In genomic region chr4:175109933-175110332, GRCh38 we compare ENCODE assay signal across 22 cellular contexts.
DNase-seq lines count a peak whose midpoint lies in the region; ATAC-seq, FAIRE-seq and TF ChIP-seq lines count a peak whose summit lies in the region.
"Had no signal": no experiment of that assay in that cellular context is flagged by ENCODE, and none has a peak within 500 bp of the region (broad histone marks: within the 10 kb centered on the region; RNA-seq: fewer than 3 reads in every experiment).

No MANE protein-coding gene starts in this region.

- TF ChIP-seq CTCF in C4-2B (conservative IDR thresholded peaks at IDR 0.05) (peak; percentile 26; the same call in 1 of the 2 replicates), GM13976 (IDR thresholded peaks at IDR 0.05; ENCODE audit: borderline replicate concordance, control extremely low read depth, extremely low read depth, insufficient read depth, missing control alignments) (peak; percentile 23), Loucy (conservative IDR thresholded peaks at IDR 0.05; ENCODE audit: low read length) (peak; percentile 49), H1 (IDR thresholded peaks at IDR 0.05; ENCODE audit: control extremely low read depth in 1 of 3, insufficient read depth in 1 of 3, low read depth in 1 of 3, low read length in 3 of 3) (peak; percentile 65 to 76 (median 68)), endothelial cell (IDR thresholded peaks at IDR 0.05; ENCODE audit: unreplicated experiment) (no peak)

- 90% methylated on average over 5 of the region's 5 CpGs; no CpG with 5 or more reads in 1 of the 2 experiments for WGBS in H1 (ENCODE audit: extremely low coverage in 1 of 2, insufficient coverage in 1 of 2, insufficient read length in 1 of 2, insufficient replicate concordance in 2 of 2, low coverage in 1 of 2, low lambda C conversion rate in 2 of 2, missing lambda C conversion rate in 1 of 2), 2 experiments

- H3K36me3 ChIP-seq in Loucy (ENCODE audit: insufficient read depth, low read length) (no peaks in the 10 kb centered on the region), H1 (ENCODE audit: control insufficient read depth in 2 of 4, insufficient read depth in 4 of 4, low read length in 3 of 4) (no peaks in the 10 kb centered on the region)
- H3K36me3 ChIP-seq: gastrocnemius medialis had no signal

- H3K4ac ChIP-seq in H1 (replicated peaks; ENCODE audit: insufficient read length, low read depth, low read length): no peak overlapping the region

- H3K14ac ChIP-seq in H1 (ENCODE audit: insufficient read length): no peak overlapping the region

- no peak overlapping the region for H3K23ac ChIP-seq in H1 (ENCODE audit: insufficient read length)

- no peak overlapping the region for H4K5ac ChIP-seq in H1 (ENCODE audit: insufficient read length, low read depth, low read length)

- no peak overlapping the region for H3K27ac ChIP-seq in C4-2B
- no peak overlapping the region for H3K27ac ChIP-seq in H1 (ENCODE audit: low read depth, low read length)
- H3K27ac ChIP-seq: gastrocnemius medialis, PC-9, VCaP had no signal

- no peak overlapping the region for H3K9ac ChIP-seq in Loucy (ENCODE audit: low read depth, low read length, poor library complexity, severe bottlenecking)
- no peak overlapping the region for H3K9ac ChIP-seq in H1 (replicated peaks in 1 of 4; ENCODE audit: extremely low read depth in 1 of 4, low read depth in 3 of 4, low read length in 3 of 4)

- ATAC-seq in HG02938 (IDR thresholded peaks at IDR 0.05; ENCODE audit: unreplicated experiment) (no peak), GM21515 (IDR thresholded peaks at IDR 0.05; ENCODE audit: unreplicated experiment) (no peak)
- ATAC-seq: gastrocnemius medialis, HCT116 had no signal

- DNase-seq in GM13976 (ENCODE audit: low spot score) (no peak), H1 (ENCODE audit: low read depth in 1 of 2, low spot score in 2 of 2) (peak; percentile 5 to 54), endothelial cell (ENCODE audit: low spot score) (no peak)
- no peak for DNase-seq in activated naive CD4-positive, alpha-beta T cell (lab: John Stamatoyannopoulos, UW)
- DNase-seq: activated gamma-delta T cell; gastrocnemius medialis; mesenchymal stem cell; NCI-H1417 treated with DMSO at 0.1 percent for 48 hours; NCI-H226; PC-9; stimulated activated CD4-positive, alpha-beta T cell treated with anti-CD3 and anti-CD28 coated beads, Interleukin-1b, Interleukin-23, amount 100 ng/mL, for 48 hours; substantia nigra had no signal

- H3K4me3 Mint-ChIP-seq in endothelial cell (ENCODE audit: unreplicated experiment): no peak overlapping the region
- H3K4me3 Mint-ChIP-seq: IgD-negative memory B cell had no signal

- H2BK5ac ChIP-seq in H1 (ENCODE audit: low read depth, low read length): no peak overlapping the region

- H3K4me1 Mint-ChIP-seq in endothelial cell (ENCODE audit: unreplicated experiment): no peaks in the 10 kb centered on the region

- H2BK15ac ChIP-seq in H1 (ENCODE audit: low read length): no peak overlapping the region

- in situ Hi-C loops in GM13976 (cut with MboI; ENCODE audit: low sequenced_read_pairs, unreplicated experiment): no loop called here

- CTCF ChIA-PET in H1 (lab: Charles Lee; ENCODE audit: partially characterized antibody): interaction anchor here (0.7 to 1.0 kb wide), 2 partner anchors 347 to 350 kb away, joined by 3 read pairs; no protein-coding TSS in a partner anchor

- no peak overlapping the region for H3K56ac ChIP-seq in H1 (replicated peaks; ENCODE audit: insufficient read length, low read depth, low read length)

- H3K4me3 ChIP-seq in Loucy (ENCODE audit: low read length, poor library complexity, severe bottlenecking): no peak overlapping the region
- H3K4me3 ChIP-seq in H1 (ENCODE audit: extremely low read depth in 1 of 4, insufficient read depth in 2 of 4, low read depth in 3 of 4, low read length in 4 of 4): no peak overlapping the region
- H3K4me3 ChIP-seq: gastrocnemius medialis, PC-9 had no signal

- H3F3A ChIP-seq in Loucy (ENCODE audit: low read depth): no peaks in the 10 kb centered on the region

- H2BK20ac ChIP-seq in H1 (ENCODE audit: low read length): no peak overlapping the region

- no peak overlapping the region for H4K91ac ChIP-seq in H1 (replicated peaks; ENCODE audit: insufficient read length, low read length)

- H3K9me3 ChIP-seq in Loucy (ENCODE audit: insufficient read depth, low read depth, low read length): no peaks in the 10 kb centered on the region
- H3K9me3 ChIP-seq in H1 (ENCODE audit: insufficient read depth in 2 of 2, low read depth in 1 of 2, low read length in 1 of 2): no peaks in the 10 kb centered on the region

- no peak overlapping the region for H2BK120ac ChIP-seq in H1 (replicated peaks; ENCODE audit: low read depth, low read length)

- peak; percentile 76 to 80 for TF ChIP-seq RAD21 in H1 (IDR thresholded peaks at IDR 0.05 in 1 of 2, conservative IDR thresholded peaks at IDR 0.05 in 1 of 2; ENCODE audit: low read depth in 2 of 2, low read length in 2 of 2)

- no peak overlapping the region for H2AK5ac ChIP-seq in H1 (ENCODE audit: low read depth, low read length)

- no peak overlapping the region for H4K8ac ChIP-seq in H1 (ENCODE audit: extremely low read depth, insufficient read depth, low read length)

- TF ChIP-seq POLR2A in H1 (IDR thresholded peaks at IDR 0.05; ENCODE audit: control extremely low read depth in 1 of 2, low read depth in 2 of 2, low read length in 2 of 2): no peak

- H3K9me3 Mint-ChIP-seq in endothelial cell (ENCODE audit: unreplicated experiment): no peaks in the 10 kb centered on the region

- H3K18ac ChIP-seq in H1 (ENCODE audit: extremely low read depth, low read length): no peak overlapping the region

- H3K4me2 ChIP-seq in Loucy (ENCODE audit: low read depth, low read length, poor library complexity, severe bottlenecking) (no peak overlapping the region), H1 (ENCODE audit: insufficient read depth in 1 of 2, low read depth in 2 of 2, low read length in 2 of 2) (no peak overlapping the region)
- H3K4me2 ChIP-seq: PC-9 had no signal

- no peaks in the 10 kb centered on the region for H3K79me1 ChIP-seq in H1 (ENCODE audit: low read depth, low read length)

- H3K36me3 Mint-ChIP-seq in endothelial cell (ENCODE audit: low read depth, unreplicated experiment): no peaks in the 10 kb centered on the region

- no peak for FAIRE-seq in H1 (lab: Jason Lieb, UNC)
- FAIRE-seq: astrocyte, endothelial cell of umbilical vein, islet of Langerhans had no signal

- no peaks in the 10 kb centered on the region for H3K23me2 ChIP-seq in H1 (ENCODE audit: low read depth, low read length)

- no peak for TF ChIP-seq EP300 in H1 (IDR thresholded peaks at IDR 0.05; ENCODE audit: borderline replicate concordance in 1 of 2, low read depth in 2 of 2, low read length in 2 of 2)

- no peaks in the 10 kb centered on the region for H3K27me3 Mint-ChIP-seq in endothelial cell (ENCODE audit: unreplicated experiment)
- H3K27me3 Mint-ChIP-seq: IgD-negative memory B cell had no signal

- H3K4me1 ChIP-seq in Loucy (ENCODE audit: insufficient read depth, low read length, poor library complexity, severe bottlenecking): no peaks in the 10 kb centered on the region
- no peaks in the 10 kb centered on the region for H3K4me1 ChIP-seq in H1 (replicated peaks in 1 of 4; ENCODE audit: control insufficient read depth in 3 of 4, insufficient read depth in 4 of 4, low read length in 3 of 4)
- H3K4me1 ChIP-seq: gastrocnemius medialis had no signal

- POLR2A ChIA-PET in H1 (lab: Charles Lee; ENCODE audit: partially characterized antibody): no interaction called here

- no peak overlapping the region for H3K27ac Mint-ChIP-seq in endothelial cell (ENCODE audit: unreplicated experiment)

- H3K27me3 ChIP-seq in Loucy (ENCODE audit: insufficient read depth, low read length, poor library complexity, severe bottlenecking): no peaks in the 10 kb centered on the region
- H3K27me3 ChIP-seq in H1 (replicated peaks in 1 of 4; ENCODE audit: control insufficient read depth in 3 of 4, extremely low read depth in 1 of 4, insufficient read depth in 3 of 4, low read length in 3 of 4): no peaks in the 10 kb centered on the region
- H3K27me3 ChIP-seq: gastrocnemius medialis had no signal

- H4K20me1 ChIP-seq in Loucy (ENCODE audit: insufficient read depth, low read length, poor library complexity, severe bottlenecking) (no peaks in the 10 kb centered on the region), H1 (replicated peaks in 1 of 2; ENCODE audit: control insufficient read depth in 1 of 2, insufficient read depth in 2 of 2, low read length in 2 of 2) (no peaks in the 10 kb centered on the region)

- no peaks in the 10 kb centered on the region for H3K79me2 ChIP-seq in Loucy (ENCODE audit: insufficient read depth, low read length)
- no peaks in the 10 kb centered on the region for H3K79me2 ChIP-seq in H1 (ENCODE audit: control insufficient read depth in 1 of 2, insufficient read depth in 2 of 2, low read length in 2 of 2)

- H2AFZ ChIP-seq in Loucy (ENCODE audit: low read length) (no peak overlapping the region), H1 (ENCODE audit: low read length) (no peak overlapping the region)
- H2AFZ ChIP-seq: PC-9 had no signal

- H2BK12ac ChIP-seq in H1 (ENCODE audit: low read depth, low read length): no peak overlapping the region

- no peaks in the 10 kb centered on the region for H3K9me2 ChIP-seq in Loucy (replicated peaks; ENCODE audit: low read depth, low read length)

TF ChIP-seq in H1, 55 proteins besides CTCF, POLR2A, EP300 and RAD21:
- peak; percentile 83 for TF ChIP-seq YY1 (IDR thresholded peaks at IDR 0.05; ENCODE audit: low read depth, low read length)
- no peak for TF ChIP-seq RBBP5 (IDR thresholded peaks at IDR 0.05; ENCODE audit: borderline replicate concordance, low read depth, low read length)

Comparison
In these comparisons a context has a peak if more than half of its experiments do, and no peak if none do; other contexts are left out.
1. DNase-seq: peak in H1 (2 of 2); none in GM13976 (single experiment), endothelial cell (single experiment) and activated naive CD4-positive, alpha-beta T cell (0 of 4).